In genomic region chr20:61554617-61555016, GRCh38 we compare ENCODE assay signal across 25 cellular contexts.
DNase-seq lines count a peak whose midpoint lies in the region; ATAC-seq, FAIRE-seq and TF ChIP-seq lines count a peak whose summit lies in the region.
"Had no signal": no experiment of that assay in that cellular context is flagged by ENCODE, and none has a peak within 500 bp of the region (broad histone marks: within the 10 kb centered on the region; RNA-seq: fewer than 3 reads in every experiment).

No MANE protein-coding gene starts in this region.

- intact Hi-C loops in endothelial cell of umbilical vein (cut with micrococcal nuclease): no loop called here
- intact Hi-C loops in transverse colon (cut with DNase I; ENCODE audit: low total_unique reads): no loop called here

- no TSS peak for BruUV-seq in endothelial cell of umbilical vein (replicated peaks; lab: Mats Ljungman, UMichigan)

- H3K36me3 ChIP-seq in endothelial cell of umbilical vein (ENCODE audit: control insufficient read depth in 2 of 2, extremely low read depth in 1 of 2, insufficient read depth in 2 of 2, low read length in 2 of 2) (no peaks in the 10 kb centered on the region), transverse colon (no peaks in the 10 kb centered on the region)
- H3K36me3 ChIP-seq: BE2C; BLaER1 treated with 17β-estradiol and CSF1 and Interleukin-3, amounts not matched to agents 10 nM and 100 nM; HAP-1 had no signal

- in situ Hi-C loops in transverse colon (cut with MboI; ENCODE audit: low pct_ligation_motif_present in 1 of 4, low pct_unique_long_range_greater_than_20kb in 1 of 4, low sequenced_read_pairs in 3 of 4): no loop called here

- no peaks in the 10 kb centered on the region for H3K9me1 ChIP-seq in endothelial cell of umbilical vein (replicated peaks; ENCODE audit: control insufficient read depth, extremely low read depth, insufficient read depth, low read length)

- POLR2A ChIA-PET in endothelial cell of umbilical vein (lab: Charles Lee): no interaction called here

- no peak overlapping the region for H3K9ac ChIP-seq in endothelial cell of umbilical vein (replicated peaks; ENCODE audit: extremely low read depth, insufficient read depth, low read length)
- H3K9ac ChIP-seq: BLaER1 treated with 17β-estradiol and CSF1 and Interleukin-3, amounts not matched to agents 10 nM and 100 nM had no signal

- TF ChIP-seq CTCF in endothelial cell of umbilical vein (IDR thresholded peaks at IDR 0.05; ENCODE audit: extremely low read depth in 1 of 2, insufficient read depth in 1 of 2, low read depth in 1 of 2, low read length in 2 of 2) (no peak), transverse colon (IDR thresholded peaks at IDR 0.05) (no peak)

- no peaks in the 10 kb centered on the region for H3K79me2 ChIP-seq in endothelial cell of umbilical vein (ENCODE audit: control insufficient read depth, insufficient read depth, low read length)

- peaks cover 14% of the 10 kb centered on the region for H3K9me3 ChIP-seq in endothelial cell of umbilical vein (replicated peaks; ENCODE audit: control insufficient read depth, insufficient read depth, low read length)
- peaks cover 0 to 3% of the 10 kb centered on the region in 2 donors for H3K9me3 ChIP-seq in transverse colon
- H3K9me3 ChIP-seq: A549, BE2C, HAP-1 had no signal

- H3K4me1 ChIP-seq in endothelial cell of umbilical vein (ENCODE audit: control insufficient read depth, extremely low read depth, insufficient read depth, low read length) (no peaks in the 10 kb centered on the region), transverse colon (no peaks in the 10 kb centered on the region)
- H3K4me1 ChIP-seq: BE2C; BLaER1 treated with 17β-estradiol and CSF1 and Interleukin-3, amounts not matched to agents 10 nM and 100 nM; HAP-1 had no signal

- H4K20me1 ChIP-seq in endothelial cell of umbilical vein (replicated peaks; ENCODE audit: control insufficient read depth, extremely low read depth, insufficient read depth, low read length): no peaks in the 10 kb centered on the region
- H4K20me1 ChIP-seq: BLaER1 treated with 17β-estradiol and CSF1 and Interleukin-3, amounts not matched to agents 10 nM and 100 nM had no signal

- CTCF ChIA-PET in endothelial cell of umbilical vein (lab: Charles Lee): no interaction called here

- FAIRE-seq in GM12891 (lab: Jason Lieb, UNC) (peak; percentile 13), HTR-8/SVneo (lab: Jason Lieb, UNC) (peak; percentile 99), endothelial cell of umbilical vein (lab: Jason Lieb, UNC) (no peak), urothelium cell line (lab: Jason Lieb, UNC) (peak; percentile 95)
- FAIRE-seq: A549, D721Med, GM12878, GM18507, H54 had no signal

- DNase-seq in GM12891 (ENCODE audit: insufficient read length, low spot score) (no peak), HTR-8/SVneo (ENCODE audit: insufficient read length, low spot score) (no peak), endothelial cell of umbilical vein (ENCODE audit: low read depth, low spot score) (peak; percentile 1), urothelium cell line (ENCODE audit: low spot score) (no peak), transverse colon (no peak)
- DNase-seq: 8988T; ACHN; AML-193; BE2C; CD4-positive, alpha-beta T cell; CD8-positive, alpha-beta memory T cell; DMS 273 treated with DMSO at 0.1 percent for 48 hours; DMS79; EL; GDM1; GOT3 had no signal

- dilution Hi-C loops in endothelial cell of umbilical vein (cut with MboI; ENCODE audit: extremely low pct_ligation_motif_present, low sequenced_read_pairs): no loop called here

- H3K4me2 ChIP-seq in endothelial cell of umbilical vein (ENCODE audit: insufficient read depth, low read length): no peak overlapping the region
- H3K4me2 ChIP-seq: A549; BLaER1 treated with 17β-estradiol and CSF1 and Interleukin-3, amounts not matched to agents 10 nM and 100 nM had no signal

- ATAC-seq in GM18511 (IDR thresholded peaks at IDR 0.05; ENCODE audit: unreplicated experiment) (no peak), HG02973 (IDR thresholded peaks at IDR 0.05; ENCODE audit: unreplicated experiment) (no peak)
- ATAC-seq: A549, GM12878 had no signal

- no peak overlapping the region for H2AFZ ChIP-seq in endothelial cell of umbilical vein (ENCODE audit: low read depth, low read length)

- TF ChIP-seq POLR2A in GM12891 (IDR thresholded peaks at IDR 0.05; ENCODE audit: low read depth, low read length): no peak
- TF ChIP-seq POLR2A in endothelial cell of umbilical vein (IDR thresholded peaks at IDR 0.05; ENCODE audit: low read depth, low read length): no peak
- no peak for TF ChIP-seq POLR2A in transverse colon (IDR thresholded peaks at IDR 0.05)

- H3K4me3 ChIP-seq in endothelial cell of umbilical vein (replicated peaks in 1 of 3; ENCODE audit: insufficient read depth in 1 of 3, low read depth in 1 of 3, low read length in 3 of 3): no peak overlapping the region
- no peak overlapping the region for H3K4me3 ChIP-seq in transverse colon
- H3K4me3 ChIP-seq: A549; BLaER1 treated with 17β-estradiol and CSF1 and Interleukin-3, amounts not matched to agents 10 nM and 100 nM; GM12878; HAP-1 had no signal

- WGBS in transverse colon (ENCODE audit: low coverage in 1 of 2), 2 donors: 83 to 100% methylated on average over 3 to 10 of the region's 10 CpGs

- no peaks in the 10 kb centered on the region for H3K27me3 ChIP-seq in endothelial cell of umbilical vein (ENCODE audit: control insufficient read depth in 2 of 2, insufficient read depth in 2 of 2, low read length in 2 of 2)
- peaks cover 2% of the 10 kb centered on the region for H3K27me3 ChIP-seq in transverse colon
- H3K27me3 ChIP-seq: BE2C; BLaER1 treated with 17β-estradiol and CSF1 and Interleukin-3, amounts not matched to agents 10 nM and 100 nM had no signal

- no peak overlapping the region for H3K27ac ChIP-seq in endothelial cell of umbilical vein (ENCODE audit: insufficient read depth, low read depth, low read length)
- H3K27ac ChIP-seq in transverse colon: no peak overlapping the region
- H3K27ac ChIP-seq: BLaER1 treated with 17β-estradiol and CSF1 and Interleukin-3, amounts not matched to agents 10 nM and 100 nM had no signal

- no peak for TF ChIP-seq EP300 in transverse colon (IDR thresholded peaks at IDR 0.05; ENCODE audit: low read depth)

TF ChIP-seq in GM12891, 5 proteins besides CTCF, POLR2A, EP300 and RAD21:
- no peak for TF ChIP-seq POU2F2 (IDR thresholded peaks at IDR 0.05; ENCODE audit: low read depth, low read length)

TF ChIP-seq in endothelial cell of umbilical vein, 7 proteins besides CTCF, POLR2A, EP300 and RAD21:
- TF ChIP-seq JUN (IDR thresholded peaks at IDR 0.05; ENCODE audit: borderline replicate concordance, insufficient read depth, insufficient read length, low read depth) (no peak), POLR2AphosphoS5 (IDR thresholded peaks at IDR 0.05; ENCODE audit: insufficient read depth, low read depth, low read length) (no peak), EZH2 (IDR thresholded peaks at IDR 0.05; ENCODE audit: borderline replicate concordance, low read depth, low read length, severe bottlenecking) (no peak), GATA2 (IDR thresholded peaks at IDR 0.05; ENCODE audit: insufficient read depth, insufficient read length, low read depth, low read length) (no peak)
